ENCODE assay signal across 8 cellular contexts in the genomic region with DNA sequence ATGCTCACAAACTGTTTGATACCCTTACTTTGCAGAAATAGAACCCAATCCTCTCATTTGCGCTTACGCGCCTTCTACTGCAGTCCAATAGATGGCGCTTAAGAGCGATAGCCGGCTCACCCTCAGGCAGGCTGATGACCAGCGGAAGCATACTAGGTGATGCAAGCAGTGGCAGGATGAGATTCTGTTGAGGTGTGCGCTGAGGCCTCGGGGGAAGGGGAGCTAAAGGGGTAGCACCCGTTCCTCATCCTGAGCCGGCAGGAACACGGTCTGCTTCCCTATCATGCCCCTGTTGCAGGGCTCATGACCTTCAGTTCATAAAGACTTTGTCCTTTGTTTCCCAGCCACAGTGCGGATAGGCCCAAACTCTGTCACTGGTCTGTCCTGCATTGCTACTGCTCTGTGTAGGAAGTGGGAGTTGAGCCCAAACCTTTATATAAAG.
DNase-seq lines count a peak whose midpoint lies in the region; ATAC-seq and TF ChIP-seq lines count a peak whose summit lies in the region.

No MANE protein-coding gene starts in this region.

- BruUV-seq in A673 (replicated peaks; lab: Mats Ljungman, UMichigan), result no TSS peak

- H3K27me3 ChIP-seq in A673 (replicated peaks; ENCODE audit: insufficient read depth, low read depth, low read length, poor library complexity), result no peaks in the 10 kb centered on the region
- H3K27me3 ChIP-seq in spleen (replicated peaks in 1 of 7), result no peaks in the 10 kb centered on the region

- CTCF ChIA-PET in A673 (lab: Charles Lee), result interaction anchor here (0.8 kb wide), 1 partner anchor 10 kb away, joined by 4 read pairs; no protein-coding TSS in a partner anchor

- H3K27me3 Mint-ChIP-seq in activated T-helper 1 cell treated with anti-CD3 and anti-CD28 coated beads, Interleukin-12 subunit alpha, Interleukin-12 subunit beta, Interleukin-2, Interleukin-4 antibody, amounts not matched to agents 30 ng/mL and 10 ng/mL and 1 ng/mL, durations not matched to agents 14 hours and 24 hours and 36 hours (ENCODE audit: insufficient read depth), result no peaks in the 10 kb centered on the region

- ATAC-seq in GM21367 (IDR thresholded peaks at IDR 0.05; ENCODE audit: unreplicated experiment), result peak; percentile 40

- H3K9me3 ChIP-seq in A673 (ENCODE audit: low read depth, low read length, poor library complexity, severe bottlenecking) (no peaks in the 10 kb centered on the region), spleen (peaks cover 0 to 9% (median 0%) of the 10 kb centered on the region in 8 donors)

- no peak overlapping the region for H3K27ac Mint-ChIP-seq in activated T-helper 1 cell treated with anti-CD3 and anti-CD28 coated beads, Interleukin-12 subunit alpha, Interleukin-12 subunit beta, Interleukin-2, Interleukin-4 antibody, amounts not matched to agents 30 ng/mL and 10 ng/mL and 1 ng/mL, durations not matched to agents 14 hours and 24 hours and 36 hours

- H3K36me3 ChIP-seq in A673 (ENCODE audit: insufficient read depth, low read length, poor library complexity, severe bottlenecking), result no peaks in the 10 kb centered on the region
- H3K36me3 ChIP-seq in spleen, result no peaks in the 10 kb centered on the region

- H3K36me3 Mint-ChIP-seq in activated T-helper 1 cell treated with anti-CD3 and anti-CD28 coated beads, Interleukin-12 subunit alpha, Interleukin-12 subunit beta, Interleukin-2, Interleukin-4 antibody, amounts not matched to agents 30 ng/mL and 10 ng/mL and 1 ng/mL, durations not matched to agents 14 hours and 24 hours and 36 hours (ENCODE audit: low read depth), result no peaks in the 10 kb centered on the region

- no peak overlapping the region for H3K4me3 Mint-ChIP-seq in activated T-helper 1 cell treated with anti-CD3 and anti-CD28 coated beads, Interleukin-12 subunit alpha, Interleukin-12 subunit beta, Interleukin-2, Interleukin-4 antibody, amounts not matched to agents 30 ng/mL and 10 ng/mL and 1 ng/mL, durations not matched to agents 14 hours and 24 hours and 36 hours

- H3K27ac ChIP-seq in A673 (ENCODE audit: low read depth, low read length, poor library complexity, severe bottlenecking) (no peak overlapping the region), spleen (no peak overlapping the region)

- peak; percentile 52 for DNase-seq in A673 (ENCODE audit: low spot score)
- DNase-seq in Jurkat, Clone E6-1 (ENCODE audit: low read depth, low spot score), result peak; percentile 10
- peak; percentile 55 for DNase-seq in fibroblast of pulmonary artery (ENCODE audit: low read depth)
- no peak for DNase-seq in spleen
- no peak for DNase-seq in activated T-helper 1 cell treated with anti-CD3 and anti-CD28 coated beads, Interleukin-12 subunit alpha, Interleukin-12 subunit beta, Interleukin-2, Interleukin-4 antibody, amounts not matched to agents 30 ng/mL and 10 ng/mL and 1 ng/mL, durations not matched to agents 14 hours and 24 hours and 36 hours (ENCODE audit: low spot score)
- DNase-seq in HK-2 (ENCODE audit: unreplicated experiment), result no peak
- no peak for DNase-seq in NCI-H526 (lab: John Stamatoyannopoulos, UW)

- TF ChIP-seq CTCF in A673 (conservative IDR thresholded peaks at IDR 0.05; ENCODE audit: low read depth, low read length) (peak; percentile 79), fibroblast of pulmonary artery (IDR thresholded peaks at IDR 0.05; ENCODE audit: low read length, missing control alignments) (peak; percentile 67), spleen (IDR thresholded peaks at IDR 0.05 in 8 of 11, conservative IDR thresholded peaks at IDR 0.05 in 3 of 11) (no peak)

- H3K4me3 ChIP-seq in A673 (ENCODE audit: low read depth, low read length, poor library complexity, severe bottlenecking), result no peak overlapping the region
- H3K4me3 ChIP-seq in Jurkat, Clone E6-1 (ENCODE audit: low read length), result no peak overlapping the region
- H3K4me3 ChIP-seq in fibroblast of pulmonary artery (replicated peaks; ENCODE audit: low read depth, low read length), result no peak overlapping the region
- no peak overlapping the region for H3K4me3 ChIP-seq in spleen

- WGBS in spleen, 5 donors, result 42 to 84% (median 53%) methylated on average over 13 of the region's 13 CpGs

- no peaks in the 10 kb centered on the region for H3K9me3 Mint-ChIP-seq in activated T-helper 1 cell treated with anti-CD3 and anti-CD28 coated beads, Interleukin-12 subunit alpha, Interleukin-12 subunit beta, Interleukin-2, Interleukin-4 antibody, amounts not matched to agents 30 ng/mL and 10 ng/mL and 1 ng/mL, durations not matched to agents 14 hours and 24 hours and 36 hours

- intact Hi-C loops in A673 (cut with micrococcal nuclease; ENCODE audit: unreplicated experiment), result loop anchor here (5.0 to 10.0 kb wide), 2 partner anchors 90 to 327 kb away; no protein-coding TSS in a partner anchor
- intact Hi-C loops in spleen (cut with DNase I; ENCODE audit: low total_unique reads), result no loop called here
- intact Hi-C loops in activated T-helper 1 cell treated with anti-CD3 and anti-CD28 coated beads, Interleukin-12 subunit alpha, Interleukin-12 subunit beta, Interleukin-2, Interleukin-4 antibody, amounts not matched to agents 30 ng/mL and 10 ng/mL and 1 ng/mL, durations not matched to agents 14 hours and 24 hours and 36 hours (cut with micrococcal nuclease), result no loop called here

- POLR2A ChIA-PET in A673 (lab: Charles Lee; ENCODE audit: low non-redundant PET), result no interaction called here

- H3K4me1 Mint-ChIP-seq in activated T-helper 1 cell treated with anti-CD3 and anti-CD28 coated beads, Interleukin-12 subunit alpha, Interleukin-12 subunit beta, Interleukin-2, Interleukin-4 antibody, amounts not matched to agents 30 ng/mL and 10 ng/mL and 1 ng/mL, durations not matched to agents 14 hours and 24 hours and 36 hours (ENCODE audit: low read depth), result no peaks in the 10 kb centered on the region

- TF ChIP-seq POLR2A in spleen (IDR thresholded peaks at IDR 0.05), result no peak

- no peaks in the 10 kb centered on the region for H3K4me1 ChIP-seq in A673 (ENCODE audit: insufficient read depth, low read length, poor library complexity, severe bottlenecking)
- no peaks in the 10 kb centered on the region for H3K4me1 ChIP-seq in spleen

Comparison
In these comparisons a context has a peak if more than half of its experiments do, and no peak if none do; other contexts are left out.
1. DNase-seq: peak in A673 (single experiment), Jurkat, Clone E6-1 (single experiment) and fibroblast of pulmonary artery (single experiment); none in spleen (single experiment), activated T-helper 1 cell treated with anti-CD3 and anti-CD28 coated beads, Interleukin-12 subunit alpha, Interleukin-12 subunit beta, Interleukin-2, Interleukin-4 antibody, amounts not matched to agents 30 ng/mL and 10 ng/mL and 1 ng/mL, durations not matched to agents 14 hours and 24 hours and 36 hours (single experiment), HK-2 (single experiment) and NCI-H526 (0 of 2).
2. CTCF ChIP-seq: peak in A673 (single experiment) and fibroblast of pulmonary artery (single experiment); none in spleen (0 of 11).